In genomic region chr6:133201231-133201630, GRCh38 we compare ENCODE assay signal across 3 cellular contexts.
TF ChIP-seq lines count a peak whose summit lies in the region.

No MANE protein-coding gene starts in this region.

TF ChIP-seq in A549, 52 proteins besides CTCF, POLR2A, EP300 and RAD21:
- TF ChIP-seq EHF (CRISPR knock-in tag; IDR thresholded peaks at IDR 0.05) (no peak), MAFK (IDR thresholded peaks at IDR 0.05; ENCODE audit: partially characterized antibody) (peak; percentile 73), CEBPB (IDR thresholded peaks at IDR 0.05) (no peak)
TF ChIP-seq in A549: peak in this region for 1.

TF ChIP-seq in IMR-90, 13 proteins besides CTCF, POLR2A, EP300 and RAD21:
- TF ChIP-seq MAFK (IDR thresholded peaks at IDR 0.05; ENCODE audit: low read depth, low read length) (peak; percentile 61; the same call in 1 of the 2 replicates), USF2 (IDR thresholded peaks at IDR 0.05; ENCODE audit: low read depth, low read length) (no peak)

TF ChIP-seq in H1, 55 proteins besides CTCF, POLR2A, EP300 and RAD21:
- TF ChIP-seq CREB1 (IDR thresholded peaks at IDR 0.05) (no peak), TCF12 (IDR thresholded peaks at IDR 0.05; ENCODE audit: low read depth, low read length) (no peak), YY1 (IDR thresholded peaks at IDR 0.05; ENCODE audit: low read depth, low read length) (no peak), SIX5 (IDR thresholded peaks at IDR 0.05; ENCODE audit: low read depth, low read length) (no peak), ATF3 (IDR thresholded peaks at IDR 0.05; ENCODE audit: insufficient read depth, low read depth, low read length) (no peak), JUND (IDR thresholded peaks at IDR 0.05; ENCODE audit: low read length) (no peak), MAFK (IDR thresholded peaks at IDR 0.05; ENCODE audit: low read depth, low read length) (peak; percentile 18; the same call in 1 of the 2 replicates), SAP30 (IDR thresholded peaks at IDR 0.05; ENCODE audit: insufficient read depth, insufficient replicate concordance, low read length) (no peak)
